In the genomic region with DNA sequence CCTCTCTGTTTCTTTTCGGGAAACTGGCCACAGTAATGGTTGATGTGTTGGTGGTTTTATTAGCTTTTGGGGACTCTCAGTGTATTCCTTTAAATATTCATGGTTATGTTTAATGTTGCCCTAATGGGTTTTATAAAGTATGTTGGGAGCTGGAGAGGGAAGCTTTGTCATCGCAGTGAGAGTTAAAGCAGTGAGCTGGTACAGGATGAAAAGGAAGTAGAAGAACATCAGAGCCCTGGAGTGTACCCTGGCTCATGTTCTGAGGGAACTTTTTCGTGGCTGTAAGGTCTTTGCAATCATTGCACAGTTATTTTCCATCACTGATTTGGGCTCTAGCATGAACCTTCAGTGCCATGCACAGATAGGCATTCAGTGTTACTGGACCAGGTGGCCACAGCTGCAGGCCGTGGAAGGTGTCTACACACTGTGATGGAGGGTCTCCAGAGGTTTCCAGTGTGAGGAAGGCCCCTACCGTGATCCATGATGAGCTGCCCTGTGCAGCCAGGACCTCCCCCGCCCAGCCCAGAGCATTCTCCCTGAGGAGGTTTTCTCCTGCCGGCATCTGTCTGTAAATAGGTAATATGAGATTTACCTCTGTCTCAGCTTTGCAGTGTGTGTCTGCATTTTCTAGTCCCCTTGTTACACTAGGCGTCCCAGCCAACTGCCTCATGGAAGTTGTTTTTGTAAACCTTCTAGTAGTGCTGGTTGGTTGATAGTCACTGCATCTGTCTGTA, we compare ENCODE assay signal across 15 cellular contexts. TPM values are rescaled to one million over a fixed set of nuclear protein-coding genes. Genes with fewer than 3 reads are reported as not detected.
DNase-seq lines count a peak whose midpoint lies in the region; ATAC-seq and TF ChIP-seq lines count a peak whose summit lies in the region.
"Had no signal": no experiment of that assay in that cellular context is flagged by ENCODE, and none has a peak within 500 bp of the region (broad histone marks: within the 10 kb centered on the region; RNA-seq: fewer than 3 reads in every experiment).

No MANE protein-coding gene starts in this region.

- TF ChIP-seq CTCF in natural killer cell (IDR thresholded peaks at IDR 0.05) (no peak), glutamatergic neuron (IDR thresholded peaks at IDR 0.05; ENCODE audit: partially characterized antibody, unreplicated experiment) (no peak), BE2C (IDR thresholded peaks at IDR 0.05; ENCODE audit: low read depth, low read length) (no peak)

- no peaks in the 10 kb centered on the region for H3K27me3 Mint-ChIP-seq in natural killer cell treated with Interleukin-12 subunit alpha and Interleukin-12 subunit beta and Interleukin-15 and Interleukin-18, amount 100 ng/mL, for 72 hours
- no peaks in the 10 kb centered on the region for H3K27me3 Mint-ChIP-seq in natural killer cell (ENCODE audit: low read depth in 2 of 2)
- H3K27me3 Mint-ChIP-seq in glutamatergic neuron (ENCODE audit: unreplicated experiment): peaks cover 3% of the 10 kb centered on the region
- H3K27me3 Mint-ChIP-seq: activated CD4-positive, alpha-beta T cell treated with anti-CD3 and anti-CD28 coated beads for 36 hours; stimulated activated naive CD8-positive, alpha-beta T cell treated with anti-CD3 and anti-CD28 coated beads, Interleukin-15, amount 100 ng/mL, for 72 hours had no signal

- intact Hi-C loops in natural killer cell (cut with micrococcal nuclease): no loop called here

- peaks cover 23% of the 10 kb centered on the region for H3K36me3 ChIP-seq in BE2C

- no peak overlapping the region for H3K4me3 ChIP-seq in BE2C (ENCODE audit: low read depth, low read length)
- H3K4me3 ChIP-seq: Peyer's patch had no signal

- H3K4me3 Mint-ChIP-seq in natural killer cell treated with Interleukin-12 subunit alpha and Interleukin-12 subunit beta and Interleukin-15 and Interleukin-18, amount 100 ng/mL, for 72 hours: peak overlapping the region; percentile 68
- H3K4me3 Mint-ChIP-seq in natural killer cell: no peak overlapping the region
- peak overlapping the region; percentile 61 for H3K4me3 Mint-ChIP-seq in glutamatergic neuron (ENCODE audit: unreplicated experiment)
- H3K4me3 Mint-ChIP-seq: activated CD4-positive, alpha-beta T cell treated with anti-CD3 and anti-CD28 coated beads for 36 hours; activated T-cell treated with anti-CD3 and anti-CD28 coated beads, Interleukin-2, amount 50 U/mL, for 72 hours; stimulated activated naive CD8-positive, alpha-beta T cell treated with anti-CD3 and anti-CD28 coated beads, Interleukin-15, amount 100 ng/mL, for 72 hours had no signal

- peak in 1 of 2 donors; percentile 1 for ATAC-seq in natural killer cell treated with Interleukin-12 subunit alpha and Interleukin-12 subunit beta and Interleukin-15 and Interleukin-18, amount 100 ng/mL, for 72 hours
- ATAC-seq in natural killer cell: no peak
- ATAC-seq in GM21515 (IDR thresholded peaks at IDR 0.05; ENCODE audit: unreplicated experiment): no peak
- ATAC-seq in HG03045 (IDR thresholded peaks at IDR 0.05; ENCODE audit: unreplicated experiment): no peak
- ATAC-seq: activated CD4-positive, alpha-beta T cell treated with anti-CD3 and anti-CD28 coated beads for 36 hours; activated T-cell treated with anti-CD3 and anti-CD28 coated beads, Interleukin-2, amount 50 U/mL, for 72 hours; HCT116; stimulated activated naive CD8-positive, alpha-beta T cell treated with anti-CD3 and anti-CD28 coated beads, Interleukin-15, amount 100 ng/mL, for 72 hours had no signal

- H3K27ac Mint-ChIP-seq in natural killer cell treated with Interleukin-12 subunit alpha and Interleukin-12 subunit beta and Interleukin-15 and Interleukin-18, amount 100 ng/mL, for 72 hours: peak overlapping the region; percentile 68 to 89
- peak overlapping the region in 1 of 2 donors; percentile 63 for H3K27ac Mint-ChIP-seq in natural killer cell
- H3K27ac Mint-ChIP-seq in glutamatergic neuron (ENCODE audit: unreplicated experiment): no peak overlapping the region
- H3K27ac Mint-ChIP-seq: activated T-cell treated with anti-CD3 and anti-CD28 coated beads, Interleukin-2, amount 50 U/mL, for 72 hours had no signal

- no peaks in the 10 kb centered on the region for H3K27me3 ChIP-seq in BE2C
- H3K27me3 ChIP-seq: Peyer's patch had no signal

- H3K4me1 Mint-ChIP-seq in natural killer cell treated with Interleukin-12 subunit alpha and Interleukin-12 subunit beta and Interleukin-15 and Interleukin-18, amount 100 ng/mL, for 72 hours (ENCODE audit: low read depth in 2 of 2): peaks cover 44 to 46% of the 10 kb centered on the region in 2 donors
- peaks cover 26 to 29% of the 10 kb centered on the region in 2 donors for H3K4me1 Mint-ChIP-seq in natural killer cell
- peaks cover 19% of the 10 kb centered on the region for H3K4me1 Mint-ChIP-seq in glutamatergic neuron (ENCODE audit: low read depth, unreplicated experiment)

- H3K36me3 Mint-ChIP-seq in natural killer cell treated with Interleukin-12 subunit alpha and Interleukin-12 subunit beta and Interleukin-15 and Interleukin-18, amount 100 ng/mL, for 72 hours: peaks cover 18% of the 10 kb centered on the region
- H3K36me3 Mint-ChIP-seq in natural killer cell: peaks cover 8% of the 10 kb centered on the region
- H3K36me3 Mint-ChIP-seq in glutamatergic neuron (ENCODE audit: unreplicated experiment): no peaks in the 10 kb centered on the region

- no peaks in the 10 kb centered on the region for H3K4me1 ChIP-seq in BE2C

- no peaks in the 10 kb centered on the region for H3K9me3 ChIP-seq in BE2C
- H3K9me3 ChIP-seq: Peyer's patch had no signal

- DNase-seq in natural killer cell treated with Interleukin-12 subunit alpha and Interleukin-12 subunit beta and Interleukin-15 and Interleukin-18, amount 100 ng/mL, for 72 hours (ENCODE audit: low spot score): no peak
- DNase-seq in natural killer cell: no peak
- peak; percentile 58 for DNase-seq in NCI-H69 (lab: John Stamatoyannopoulos, UW)
- peak; percentile 39 for DNase-seq in glutamatergic neuron
- DNase-seq in BE2C: no peak
- DNase-seq: activated CD4-positive, alpha-beta T cell treated with anti-CD3 and anti-CD28 coated beads for 36 hours; activated T-cell treated with anti-CD3 and anti-CD28 coated beads, Interleukin-2, amount 50 U/mL, for 72 hours; amniotic stem cell; NCI-H1417; NCI-H524; Peyer's patch; stimulated activated naive CD8-positive, alpha-beta T cell treated with anti-CD3 and anti-CD28 coated beads, Interleukin-15, amount 100 ng/mL, for 72 hours had no signal

- H3K9me3 Mint-ChIP-seq in natural killer cell treated with Interleukin-12 subunit alpha and Interleukin-12 subunit beta and Interleukin-15 and Interleukin-18, amount 100 ng/mL, for 72 hours: peaks cover 2% of the 10 kb centered on the region
- H3K9me3 Mint-ChIP-seq in natural killer cell (no peaks in the 10 kb centered on the region), glutamatergic neuron (ENCODE audit: unreplicated experiment) (peaks cover 2% of the 10 kb centered on the region)
- H3K9me3 Mint-ChIP-seq: activated T-cell treated with anti-CD3 and anti-CD28 coated beads, Interleukin-2, amount 50 U/mL, for 72 hours; stimulated activated naive CD8-positive, alpha-beta T cell treated with anti-CD3 and anti-CD28 coated beads, Interleukin-15, amount 100 ng/mL, for 72 hours had no signal

RNA-seq across cellular contexts. Expression of gene TMEM217, which starts 22.4 kb away (rescaled TPM):
- 10 to 100 TPM; 23.5 to 23.7 TPM for total RNA-seq in natural killer cell treated with Interleukin-12 subunit alpha and Interleukin-12 subunit beta and Interleukin-15 and Interleukin-18, amount 100 ng/mL, for 72 hours
- total RNA-seq in natural killer cell (1 to 10 TPM in 1 of 3 donors, under 1 TPM in 2; 0.75 to 2.1 (median 0.75) TPM), glutamatergic neuron (ENCODE audit: unreplicated experiment) (not detected)
- not detected for polyA plus RNA-seq in BE2C (2012; ENCODE audit: insufficient read depth, insufficient read length, low read depth)

RNA-seq across cellular contexts. Expression of gene TBC1D22B, which starts 22.8 kb away (rescaled TPM):
- total RNA-seq in natural killer cell treated with Interleukin-12 subunit alpha and Interleukin-12 subunit beta and Interleukin-15 and Interleukin-18, amount 100 ng/mL, for 72 hours: 10 to 100 TPM; 27.3 to 37.8 TPM
- total RNA-seq in natural killer cell (10 to 100 TPM in 2 of 3 donors, 1 to 10 TPM in 1; 8.0 to 12.1 (median 12.0) TPM), glutamatergic neuron (ENCODE audit: unreplicated experiment) (10.2 TPM)
- polyA plus RNA-seq in BE2C (2012; ENCODE audit: insufficient read depth, insufficient read length, low read depth): 5.9 TPM

Comparison
In these comparisons a context has a peak if more than half of its experiments do, and no peak if none do; other contexts are left out.
1. RNA of gene TMEM217, which starts 22.4 kb away (total RNA-seq): 23.5 to 23.7 TPM in natural killer cell treated with Interleukin-12 subunit alpha and Interleukin-12 subunit beta and Interleukin-15 and Interleukin-18, amount 100 ng/mL, for 72 hours; 0.75 to 2.1 TPM in natural killer cell and not detected in glutamatergic neuron (single experiment); every median in the first group is over 4 times any median in the second.
2. DNase-seq: peak in NCI-H69 (single experiment) and glutamatergic neuron (single experiment); none in natural killer cell treated with Interleukin-12 subunit alpha and Interleukin-12 subunit beta and Interleukin-15 and Interleukin-18, amount 100 ng/mL, for 72 hours (single experiment), natural killer cell (single experiment) and BE2C (single experiment).